Comparison of ENCODE assay signal across 15 cellular contexts in genomic region chr1:5466487-5466886, GRCh38.
A peak's percentile ranks its signal among the peaks of the same experiment; 100 is the strongest.
DNase-seq lines count a peak whose midpoint lies in the region; ATAC-seq, FAIRE-seq and TF ChIP-seq lines count a peak whose summit lies in the region.
"Had no signal": no experiment of that assay in that cellular context is flagged by ENCODE, and none has a peak within 500 bp of the region (broad histone marks: within the 10 kb centered on the region; RNA-seq: fewer than 3 reads in every experiment).

No MANE protein-coding gene starts in this region.

- TF ChIP-seq POLR2A in GM12878 (IDR thresholded peaks at IDR 0.05; ENCODE audit: low read depth, low read length), result no peak
- no peak for TF ChIP-seq POLR2A in breast epithelium (IDR thresholded peaks at IDR 0.05)

- H3K27me3 Mint-ChIP-seq in stimulated activated naive CD8-positive, alpha-beta T cell treated with anti-CD3 and anti-CD28 coated beads, Interleukin-15, amount 100 ng/mL, for 72 hours, result no peaks in the 10 kb centered on the region

- no peaks in the 10 kb centered on the region for H3K4me1 ChIP-seq in GM12878 (ENCODE audit: control insufficient read depth, insufficient read depth, low read length)
- H3K4me1 ChIP-seq in breast epithelium, result no peaks in the 10 kb centered on the region

- no peak overlapping the region for H3K4me3 Mint-ChIP-seq in stimulated activated naive CD8-positive, alpha-beta T cell treated with anti-CD3 and anti-CD28 coated beads, Interleukin-15, amount 100 ng/mL, for 72 hours
- H3K4me3 Mint-ChIP-seq: GM23338, H9 had no signal

- POLR2A ChIA-PET in GM12878 (lab: Charles Lee), result no interaction called here

- H3K4me3 ChIP-seq in GM12878 (no peak overlapping the region), breast epithelium (no peak overlapping the region)
- H3K4me3 ChIP-seq: GM23338 had no signal

- FAIRE-seq in GM12878 (lab: Jason Lieb, UNC), result no peak
- FAIRE-seq: GM12892 had no signal

- SMC1A ChIA-PET in GM12878 (lab: Charles Lee; ENCODE audit: uncharacterized antibody, unreplicated experiment), result no interaction called here

- no peak overlapping the region for H3K4me2 ChIP-seq in GM12878 (ENCODE audit: control insufficient read depth, insufficient read depth)
- H3K4me2 ChIP-seq: GM23338 had no signal

- no peak overlapping the region for H3K9ac ChIP-seq in GM12878 (ENCODE audit: control insufficient read depth, insufficient read depth, low read length)

- H3K4me1 Mint-ChIP-seq in stimulated activated naive CD8-positive, alpha-beta T cell treated with anti-CD3 and anti-CD28 coated beads, Interleukin-15, amount 100 ng/mL, for 72 hours, result peaks cover 17% of the 10 kb centered on the region
- H3K4me1 Mint-ChIP-seq: GM23338 had no signal

- no peak overlapping the region for H3K27ac Mint-ChIP-seq in stimulated activated naive CD8-positive, alpha-beta T cell treated with anti-CD3 and anti-CD28 coated beads, Interleukin-15, amount 100 ng/mL, for 72 hours
- H3K27ac Mint-ChIP-seq: GM23338 had no signal

- BruUV-seq in GM12878 (replicated peaks; lab: Mats Ljungman, UMichigan), result no TSS peak

- 6% methylated on average over 3 of the region's 3 CpGs for WGBS in GM12878 (ENCODE audit: insufficient coverage, insufficient replicate concordance, low lambda C conversion rate, missing lambda C conversion rate)

- in situ Hi-C loops in GM12878 (cut with MboI), result no loop called here

- H3K27ac ChIP-seq in GM12878 (ENCODE audit: control insufficient read depth, insufficient read depth), result no peak overlapping the region
- no peak overlapping the region for H3K27ac ChIP-seq in breast epithelium

- H4K20me1 ChIP-seq in GM12878 (ENCODE audit: control insufficient read depth, insufficient read depth), result no peaks in the 10 kb centered on the region

- H3K36me3 ChIP-seq in GM12878 (ENCODE audit: control insufficient read depth in 2 of 2, insufficient read depth in 2 of 2, low read length in 1 of 2) (no peaks in the 10 kb centered on the region), breast epithelium (no peaks in the 10 kb centered on the region)

- CTCF ChIA-PET in GM12878 (lab: Yijun Ruan, JAX), result no interaction called here

- TF ChIP-seq EP300 in GM12878 (IDR thresholded peaks at IDR 0.05; ENCODE audit: borderline replicate concordance in 1 of 2, control insufficient read depth in 1 of 2, low read depth in 2 of 2, low read length in 2 of 2), result no peak

- TF ChIP-seq CTCF in GM12878 (IDR thresholded peaks at IDR 0.05 in 2 of 3, conservative IDR thresholded peaks at IDR 0.05 in 1 of 3; ENCODE audit: control insufficient read depth in 2 of 3, extremely low read depth in 1 of 3, insufficient read depth in 1 of 3, low read depth in 3 of 3, low read length in 3 of 3) (no peak), breast epithelium (IDR thresholded peaks at IDR 0.05) (no peak)

- no peak for TF ChIP-seq RAD21 in GM12878 (IDR thresholded peaks at IDR 0.05; ENCODE audit: insufficient read depth, low read depth, low read length)

- RAD21 ChIA-PET in GM12878 (lab: Charles Lee; ENCODE audit: unreplicated experiment), result no interaction called here

- no peak overlapping the region for H2AFZ ChIP-seq in GM12878 (ENCODE audit: control insufficient read depth, low read depth, low read length)
- H2AFZ ChIP-seq: GM23338 had no signal

- H3K9me3 ChIP-seq in GM12878 (replicated peaks; ENCODE audit: control insufficient read depth, insufficient read depth, low read length) (no peaks in the 10 kb centered on the region), breast epithelium (peaks cover 0 to 14% of the 10 kb centered on the region in 2 donors)

- peak; percentile 75 for ATAC-seq in stimulated activated naive CD8-positive, alpha-beta T cell treated with anti-CD3 and anti-CD28 coated beads, Interleukin-15, amount 100 ng/mL, for 72 hours
- no peak for ATAC-seq in stimulated activated naive CD8-positive, alpha-beta T cell treated with anti-CD3 and anti-CD28 coated beads, Interleukin-15, Interleukin-2, amounts not matched to agents 100 U/mL and 50 U/mL, for 24 hours
- ATAC-seq in GM12878 (no peak), HG03159 (IDR thresholded peaks at IDR 0.05; ENCODE audit: unreplicated experiment) (no peak)
- ATAC-seq: GM23338 had no signal

- H3K9me3 Mint-ChIP-seq in stimulated activated naive CD8-positive, alpha-beta T cell treated with anti-CD3 and anti-CD28 coated beads, Interleukin-15, amount 100 ng/mL, for 72 hours, result peaks cover 6 to 14% of the 10 kb centered on the region in 2 donors

- intact Hi-C loops in GM12878 (cut with micrococcal nuclease; ENCODE audit: unreplicated experiment), result no loop called here
- intact Hi-C loops in breast epithelium (cut with DNase I; ENCODE audit: low total_unique reads), result no loop called here

- no peak for DNase-seq in stimulated activated naive CD8-positive, alpha-beta T cell treated with anti-CD3 and anti-CD28 coated beads, Interleukin-15, amount 100 ng/mL, for 72 hours
- no peak for DNase-seq in stimulated activated naive CD8-positive, alpha-beta T cell treated with anti-CD3 and anti-CD28 coated beads, Interleukin-15, Interleukin-2, amounts not matched to agents 100 U/mL and 50 U/mL, for 24 hours
- DNase-seq in MV-4-11 (lab: John Stamatoyannopoulos, UW), result peak; percentile 78
- no peak for DNase-seq in GM12878 (ENCODE audit: low read depth, low spot score)
- DNase-seq in breast epithelium (ENCODE audit: low spot score in 2 of 2), result no peak
- DNase-seq in NCI-H69 (lab: John Stamatoyannopoulos, UW), result no peak
- DNase-seq: ACHN; C1 segment of cervical spinal cord; CD4-positive, alpha-beta memory T cell; DMS79; H9; IMR-90 had no signal

- no peaks in the 10 kb centered on the region for H3K79me2 ChIP-seq in GM12878 (ENCODE audit: control insufficient read depth, insufficient read depth, low read length)

- H3K27me3 ChIP-seq in GM12878 (replicated peaks in 1 of 2; ENCODE audit: control insufficient read depth in 2 of 2, insufficient read depth in 2 of 2, low read length in 1 of 2) (no peaks in the 10 kb centered on the region), breast epithelium (peaks cover 0 to 13% of the 10 kb centered on the region in 2 donors)

TF ChIP-seq in GM12878, 131 proteins besides CTCF, POLR2A, EP300 and RAD21:
- no peak for TF ChIP-seq KLF5 (IDR thresholded peaks at IDR 0.05; ENCODE audit: partially characterized antibody)
- TF ChIP-seq RUNX3 (IDR thresholded peaks at IDR 0.05; ENCODE audit: low read length), result 0 out of 2 replicates have a peak, but pooled peaks have one; percentile 6
- no peak for TF ChIP-seq RAD51 (IDR thresholded peaks at IDR 0.05)
- no peak for TF ChIP-seq PAX8 (IDR thresholded peaks at IDR 0.05)
- no peak for TF ChIP-seq MTA2 (IDR thresholded peaks at IDR 0.05; ENCODE audit: low read depth)
